21 cellular contexts compared by ENCODE assay signal in the genomic region with DNA sequence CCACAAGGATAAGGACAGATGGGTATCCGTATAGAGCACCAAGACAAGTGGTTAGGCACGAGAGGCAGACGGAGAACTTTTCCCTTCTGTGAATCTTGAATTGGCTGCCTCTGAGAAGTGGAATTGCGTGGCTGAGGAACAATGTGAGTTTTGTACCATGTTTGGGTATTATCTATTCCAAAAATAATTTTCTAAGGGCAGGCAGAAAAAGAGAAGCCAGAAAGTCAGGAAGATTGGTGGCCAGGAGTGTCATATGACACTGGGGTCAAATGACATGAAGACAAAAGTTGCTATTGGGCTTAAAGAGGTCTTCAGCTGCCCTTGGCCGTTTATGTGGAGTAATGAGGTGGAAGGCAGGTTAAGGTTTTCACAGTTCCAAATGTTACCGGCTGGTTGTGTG. TPM values are rescaled to one million over a fixed set of nuclear protein-coding genes. Genes with fewer than 3 reads are reported as not detected.
DNase-seq lines count a peak whose midpoint lies in the region; ATAC-seq and TF ChIP-seq lines count a peak whose summit lies in the region.
"Had no signal": no experiment of that assay in that cellular context is flagged by ENCODE, and none has a peak within 500 bp of the region (broad histone marks: within the 10 kb centered on the region; RNA-seq: fewer than 3 reads in every experiment).

No MANE protein-coding gene starts in this region.

- CTCF ChIA-PET in WTC11 (lab: Charles Lee), result no interaction called here

- peaks cover 42% of the 10 kb centered on the region for H3K4me1 Mint-ChIP-seq in WTC11

- no peaks in the 10 kb centered on the region for H3K9me3 ChIP-seq in thoracic aorta
- H3K9me3 ChIP-seq: SJCRH30 had no signal

- TF ChIP-seq EP300 in Ishikawa (IDR thresholded peaks at IDR 0.05; ENCODE audit: borderline replicate concordance), result no peak

- peaks cover 12% of the 10 kb centered on the region for H3K36me3 ChIP-seq in thoracic aorta

- TF ChIP-seq CTCF in WTC11 (IDR thresholded peaks at IDR 0.05) (no peak), thoracic aorta (IDR thresholded peaks at IDR 0.05) (no peak)

- H3K4me3 ChIP-seq in thoracic aorta, result peak overlapping the region; percentile 6
- H3K4me3 ChIP-seq: SJCRH30 had no signal

- no peaks in the 10 kb centered on the region for H3K27me3 Mint-ChIP-seq in WTC11 (ENCODE audit: low read depth)
- H3K27me3 Mint-ChIP-seq: CD4-positive, CD25-positive, alpha-beta regulatory T cell had no signal

- H3K4me1 ChIP-seq in thoracic aorta (ENCODE audit: control insufficient read depth in 1 of 2, low read depth in 2 of 2), result peaks cover 0 to 16% of the 10 kb centered on the region in 2 donors
- H3K4me1 ChIP-seq: SJCRH30 had no signal

- no peak overlapping the region for H3K4me3 Mint-ChIP-seq in WTC11

- no peaks in the 10 kb centered on the region for H3K27me3 ChIP-seq in thoracic aorta (replicated peaks; ENCODE audit: insufficient read depth)
- H3K27me3 ChIP-seq: SJCRH30 had no signal

- H3K27ac ChIP-seq in thoracic aorta, result peak overlapping the region; percentile 39 to 53
- H3K27ac ChIP-seq: SJCRH30 had no signal

- no peak for TF ChIP-seq RAD21 in Ishikawa (IDR thresholded peaks at IDR 0.05; ENCODE audit: low read depth)

- ATAC-seq in WTC11, result no peak
- no peak for ATAC-seq in thoracic aorta (ENCODE audit: insufficient number of reproducible peaks, low FRiP score, low read depth)
- ATAC-seq: Panc1 had no signal

- DNase-seq in WTC11 (ENCODE audit: low spot score), result no peak
- peak; percentile 47 for DNase-seq in left kidney (ENCODE audit: low read depth, low spot score)
- no peak for DNase-seq in thoracic aorta (ENCODE audit: low spot score)
- DNase-seq in GM19238 (ENCODE audit: insufficient read length, low spot score), result no peak
- DNase-seq in NCI-H2107 (lab: John Stamatoyannopoulos, UW), result no peak
- DNase-seq in posterior cingulate gyrus, result no peak
- DNase-seq: CD4-positive, CD25-positive, alpha-beta regulatory T cell; DMS79 treated with DMSO at 0.1 percent for 48 hours; GOT3; KBM-7; MM.1S; NCI-H1048; NCI-H1436; NCI-H187 treated with DMSO at 0.1 percent for 48 hours; NCI-H226; NCI-H524; NCI-H774; NK-92 treated with Interleukin-12 subunit alpha and Interleukin-12 subunit beta, amount 100 ng/mL, for 24 hours had no signal

- no peaks in the 10 kb centered on the region for H3K9me3 Mint-ChIP-seq in WTC11
- H3K9me3 Mint-ChIP-seq: CD4-positive, CD25-positive, alpha-beta regulatory T cell had no signal

- POLR2A ChIA-PET in WTC11 (lab: Charles Lee), result no interaction called here

- peak overlapping the region; percentile 33; the same call in 1 of the 2 replicates for H3K27ac Mint-ChIP-seq in WTC11

- peaks cover 21% of the 10 kb centered on the region for H3K36me3 Mint-ChIP-seq in WTC11

- intact Hi-C loops in posterior cingulate gyrus (cut with DNase I), result no loop called here

TF ChIP-seq in Ishikawa, 13 proteins besides CTCF, POLR2A, EP300 and RAD21:
- TF ChIP-seq, protein P1, sequence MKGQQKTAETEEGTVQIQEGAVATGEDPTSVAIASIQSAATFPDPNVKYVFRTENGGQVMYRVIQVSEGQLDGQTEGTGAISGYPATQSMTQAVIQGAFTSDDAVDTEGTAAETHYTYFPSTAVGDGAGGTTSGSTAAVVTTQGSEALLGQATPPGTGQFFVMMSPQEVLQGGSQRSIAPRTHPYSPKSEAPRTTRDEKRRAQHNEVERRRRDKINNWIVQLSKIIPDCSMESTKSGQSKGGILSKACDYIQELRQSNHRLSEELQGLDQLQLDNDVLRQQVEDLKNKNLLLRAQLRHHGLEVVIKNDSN (IDR thresholded peaks at IDR 0.05), result peak; percentile 47
- TF ChIP-seq FOXM1 (IDR thresholded peaks at IDR 0.05; ENCODE audit: borderline replicate concordance, low read depth), result no peak

TF ChIP-seq in WTC11, 78 proteins besides CTCF, POLR2A, EP300 and RAD21:
- TF ChIP-seq OVOL2 (CRISPR knock-in tag; IDR thresholded peaks at IDR 0.05; ENCODE audit: borderline replicate concordance) (no peak), FOXP1 (CRISPR knock-in tag; IDR thresholded peaks at IDR 0.05; ENCODE audit: borderline replicate concordance) (no peak), USF2 (CRISPR knock-in tag; IDR thresholded peaks at IDR 0.05) (peak; percentile 39; the same call in 1 of the 2 replicates), ZNF317 (CRISPR knock-in tag; IDR thresholded peaks at IDR 0.05; ENCODE audit: borderline replicate concordance, low read depth) (no peak), NFE2L1 (CRISPR knock-in tag; IDR thresholded peaks at IDR 0.05) (no peak)
- TF ChIP-seq, protein P2, sequence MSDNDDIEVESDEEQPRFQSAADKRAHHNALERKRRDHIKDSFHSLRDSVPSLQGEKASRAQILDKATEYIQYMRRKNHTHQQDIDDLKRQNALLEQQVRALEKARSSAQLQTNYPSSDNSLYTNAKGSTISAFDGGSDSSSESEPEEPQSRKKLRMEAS (CRISPR knock-in tag; IDR thresholded peaks at IDR 0.05), result no peak
- TF ChIP-seq, protein P3, sequence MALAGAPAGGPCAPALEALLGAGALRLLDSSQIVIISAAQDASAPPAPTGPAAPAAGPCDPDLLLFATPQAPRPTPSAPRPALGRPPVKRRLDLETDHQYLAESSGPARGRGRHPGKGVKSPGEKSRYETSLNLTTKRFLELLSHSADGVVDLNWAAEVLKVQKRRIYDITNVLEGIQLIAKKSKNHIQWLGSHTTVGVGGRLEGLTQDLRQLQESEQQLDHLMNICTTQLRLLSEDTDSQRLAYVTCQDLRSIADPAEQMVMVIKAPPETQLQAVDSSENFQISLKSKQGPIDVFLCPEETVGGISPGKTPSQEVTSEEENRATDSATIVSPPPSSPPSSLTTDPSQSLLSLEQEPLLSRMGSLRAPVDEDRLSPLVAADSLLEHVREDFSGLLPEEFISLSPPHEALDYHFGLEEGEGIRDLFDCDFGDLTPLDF (CRISPR knock-in tag; IDR thresholded peaks at IDR 0.05), result no peak
- TF ChIP-seq, protein P1 (CRISPR knock-in tag; IDR thresholded peaks at IDR 0.05), result 0 out of 2 replicates have a peak, but pooled peaks have one; percentile 32
TF ChIP-seq in WTC11: peak in this region for 2.

RNA-seq across cellular contexts. Expression of gene HABP4, which starts 14.5 kb away (rescaled TPM):
- total RNA-seq in WTC11 (2021), result 9.8 to 11.0 TPM (median 10.1 TPM) in 3 replicates
- 10 to 100 TPM; 50.0 to 74.2 TPM for total RNA-seq in thoracic aorta

RNA-seq across cellular contexts. Expression of gene ZNF367, which starts 46.3 kb away (rescaled TPM):
- total RNA-seq in WTC11 (2021), result 6.3 to 7.5 TPM (median 7.4 TPM) in 3 replicates
- 1 to 10 TPM; 1.3 to 2.6 TPM for total RNA-seq in thoracic aorta
